ENCODE assay signal across 17 cellular contexts in the genomic region with DNA sequence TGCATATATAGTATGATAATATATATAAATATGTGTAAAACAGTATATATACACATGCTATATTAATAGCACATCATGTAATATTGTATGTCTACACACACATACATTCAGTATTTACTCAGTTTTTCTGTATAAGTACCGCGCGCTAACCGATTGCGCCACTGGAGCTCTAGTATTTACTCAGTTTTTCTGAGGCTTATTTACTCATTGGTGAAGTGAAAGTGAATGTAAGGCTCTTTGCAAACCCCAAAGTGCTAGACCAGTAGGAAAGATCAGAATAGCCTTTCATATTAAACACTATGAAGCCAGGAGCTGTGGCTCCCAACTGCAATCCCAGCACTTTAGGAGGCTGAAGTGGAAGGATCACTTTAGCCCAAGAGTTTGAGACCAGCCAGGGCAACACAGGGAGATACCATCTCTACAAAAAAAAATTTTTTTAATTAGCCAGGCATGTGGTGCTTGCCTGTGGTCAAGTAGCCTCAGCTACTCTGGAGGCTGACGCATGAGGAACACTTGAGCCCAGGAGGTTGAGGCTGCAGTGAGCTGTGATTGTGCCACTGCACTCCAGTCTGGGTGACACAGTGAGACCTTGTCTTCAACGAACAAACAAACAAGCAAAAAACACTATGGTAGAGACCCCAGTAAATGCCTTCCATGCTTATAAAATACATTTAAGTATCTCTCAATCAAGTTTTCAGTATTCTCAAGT.
A peak's percentile ranks its signal among the peaks of the same experiment; 100 is the strongest.
DNase-seq lines count a peak whose midpoint lies in the region; ATAC-seq, FAIRE-seq and TF ChIP-seq lines count a peak whose summit lies in the region.
"Had no signal": no experiment of that assay in that cellular context is flagged by ENCODE, and none has a peak within 500 bp of the region (broad histone marks: within the 10 kb centered on the region; RNA-seq: fewer than 3 reads in every experiment).

No MANE protein-coding gene starts in this region.

- peak overlapping the region; percentile 85 for H4K5ac ChIP-seq in IMR-90 (ENCODE audit: low read depth, low read length)

- H3K36me3 Mint-ChIP-seq in astrocyte (ENCODE audit: low read depth, unreplicated experiment) = no peaks in the 10 kb centered on the region
- H3K36me3 Mint-ChIP-seq: stimulated activated memory B cell treated with anti-CD40 and anti-IgM and Interleukin-4, amounts not matched to agents 10 μg/mL and 1 μg/mL and 100 μg/mL, for 72 hours had no signal

- no peaks in the 10 kb centered on the region for H3K36me3 ChIP-seq in IMR-90 (ENCODE audit: control insufficient read depth, insufficient read depth, low read length)
- H3K36me3 ChIP-seq in astrocyte (ENCODE audit: insufficient read depth, low read length) = no peaks in the 10 kb centered on the region
- H3K36me3 ChIP-seq in liver (ENCODE audit: control insufficient read depth in 4 of 4, insufficient read depth in 3 of 4, low read depth in 1 of 4, low read length in 3 of 4) = no peaks in the 10 kb centered on the region
- H3K36me3 ChIP-seq in thoracic aorta = no peaks in the 10 kb centered on the region

- intact Hi-C loops in IMR-90 (cut with micrococcal nuclease) = loop anchor here (5.0 to 10.0 kb wide), 2 partner anchors 126 to 171 kb away; a partner anchor contains a TSS

- BruUV-seq in IMR-90 (replicated peaks; lab: Mats Ljungman, UMichigan) = no TSS peak

- no peak for TF ChIP-seq POLR2A in IMR-90 (IDR thresholded peaks at IDR 0.05; ENCODE audit: low read depth, low read length)

- H2BK20ac ChIP-seq in IMR-90 (ENCODE audit: low read depth, low read length) = peak overlapping the region; percentile 83

- H3K4me1 ChIP-seq in IMR-90 (ENCODE audit: control insufficient read depth, insufficient read depth, low read length) (peaks cover 12% of the 10 kb centered on the region), astrocyte (ENCODE audit: insufficient read depth, low read length) (peaks cover 2% of the 10 kb centered on the region), liver (ENCODE audit: control insufficient read depth in 4 of 4, insufficient read depth in 4 of 4, low read length in 3 of 4) (peaks cover 0 to 2% (median 0%) of the 10 kb centered on the region in 4 donors), thoracic aorta (ENCODE audit: control insufficient read depth in 1 of 2, low read depth in 2 of 2) (peaks cover 30 to 61% of the 10 kb centered on the region in 2 donors)
- H3K4me1 ChIP-seq: Caco-2, foreskin keratinocyte had no signal

- peak; percentile 30 for ATAC-seq in IMR-90 (ENCODE audit: low read depth)
- ATAC-seq in thoracic aorta (ENCODE audit: insufficient number of reproducible peaks, low FRiP score, low read depth) = no peak
- no peak for ATAC-seq in GM18498 (IDR thresholded peaks at IDR 0.05; ENCODE audit: unreplicated experiment)
- ATAC-seq: activated CD8-positive, alpha-beta T cell treated with anti-CD3 and anti-CD28 coated beads, Interleukin-2, amount 10 ng/mL, durations not matched to agents 7 days and 5 days; foreskin keratinocyte; stimulated activated memory B cell treated with anti-CD40 and anti-IgM and Interleukin-4, amounts not matched to agents 10 μg/mL and 1 μg/mL and 100 μg/mL, for 72 hours had no signal

- H3K27ac ChIP-seq in IMR-90 (ENCODE audit: insufficient read depth, low read length) (peak overlapping the region; percentile 84), astrocyte (ENCODE audit: low read depth, low read length) (peak overlapping the region; percentile 37), liver (ENCODE audit: low read depth in 1 of 2, low read length in 2 of 2) (no peak overlapping the region), thoracic aorta (peak overlapping the region; percentile 87 to 89)
- H3K27ac ChIP-seq: foreskin keratinocyte had no signal

- H3K4me3 Mint-ChIP-seq in astrocyte (ENCODE audit: unreplicated experiment) = no peak overlapping the region
- H3K4me3 Mint-ChIP-seq: activated CD8-positive, alpha-beta T cell treated with anti-CD3 and anti-CD28 coated beads, Interleukin-2, amount 10 ng/mL, durations not matched to agents 7 days and 5 days; stimulated activated memory B cell treated with anti-CD40 and anti-IgM and Interleukin-4, amounts not matched to agents 10 μg/mL and 1 μg/mL and 100 μg/mL, for 72 hours; T-helper 1 cell treated with Interleukin-12 subunit alpha and Interleukin-12 subunit beta and Interleukin-4 antibody, amounts not matched to agents 30 μg/mL and 1 μg/mL, for 36 hours had no signal

- peak overlapping the region; percentile 16 for H3K4me2 ChIP-seq in IMR-90 (ENCODE audit: low read depth, low read length)
- peak overlapping the region; percentile 20 for H3K4me2 ChIP-seq in astrocyte (ENCODE audit: low read length)

- peak overlapping the region; percentile 23 for H3K56ac ChIP-seq in IMR-90 (ENCODE audit: extremely low read depth, insufficient read depth, low read length)

- H4K8ac ChIP-seq in IMR-90 (ENCODE audit: low read depth in 2 of 2, low read length in 2 of 2) = peak overlapping the region; percentile 59 to 82

- H3K27me3 Mint-ChIP-seq in astrocyte (ENCODE audit: low read depth, unreplicated experiment) = peaks cover 6% of the 10 kb centered on the region
- H3K27me3 Mint-ChIP-seq: stimulated activated memory B cell treated with anti-CD40 and anti-IgM and Interleukin-4, amounts not matched to agents 10 μg/mL and 1 μg/mL and 100 μg/mL, for 72 hours had no signal

- H4K91ac ChIP-seq in IMR-90 (ENCODE audit: insufficient read depth, low read depth, low read length) = peak overlapping the region; percentile 84

- H3K4ac ChIP-seq in IMR-90 (ENCODE audit: low read depth, low read length) = peak overlapping the region; percentile 89

- H2BK5ac ChIP-seq in IMR-90 (ENCODE audit: low read depth, low read length, poor library complexity, severe bottlenecking) = peak overlapping the region; percentile 67

- POLR2A ChIA-PET in IMR-90 (lab: Charles Lee; ENCODE audit: unreplicated experiment) = no interaction called here

- CTCF ChIA-PET in IMR-90 (lab: Yijun Ruan, JAX) = interaction anchor here (1.2 kb wide), 1 partner anchor 16 kb away, joined by 3 read pairs; no protein-coding TSS in a partner anchor

- TF ChIP-seq RAD21 in IMR-90 (IDR thresholded peaks at IDR 0.05; ENCODE audit: low read length) (no peak), liver (IDR thresholded peaks at IDR 0.05) (no peak)

- DNase-seq in IMR-90 = no peak
- no peak for DNase-seq in astrocyte (ENCODE audit: low read depth)
- DNase-seq in thoracic aorta (ENCODE audit: low spot score) = no peak
- no peak for DNase-seq in NCI-H1092 treated with DMSO at 0.1 percent for 48 hours (lab: John Stamatoyannopoulos, UW)
- DNase-seq in COLO829 (ENCODE audit: low spot score) = no peak
- DNase-seq in NCI-H82 treated with DMSO at 0.1 percent for 48 hours (lab: John Stamatoyannopoulos, UW; ENCODE audit: unreplicated experiment) = no peak
- DNase-seq: activated CD8-positive, alpha-beta T cell treated with anti-CD3 and anti-CD28 coated beads, Interleukin-2, amount 10 ng/mL, durations not matched to agents 7 days and 5 days; activated naive CD4-positive, alpha-beta T cell treated with Interleukin-2 at 50 U/mL for 16 hours; Caco-2; foreskin keratinocyte; kidney glomerular epithelial cell; NCI-H1694; NK-92 treated with Interleukin-12 subunit alpha and Interleukin-12 subunit beta, amount 100 ng/mL, for 24 hours had no signal

- no peaks in the 10 kb centered on the region for H4K20me1 ChIP-seq in IMR-90 (ENCODE audit: insufficient read depth, low read length)
- no peaks in the 10 kb centered on the region for H4K20me1 ChIP-seq in astrocyte (ENCODE audit: insufficient read depth, low read length)

- H3K9me1 ChIP-seq in IMR-90 (ENCODE audit: insufficient read depth, low read length) = no peaks in the 10 kb centered on the region; the same call in none of the 2 replicates

- H3K79me2 ChIP-seq in astrocyte (ENCODE audit: insufficient read depth, low read length) = no peaks in the 10 kb centered on the region

- in situ Hi-C loops in IMR-90 (cut with MboI; ENCODE audit: low sequenced_read_pairs) = loop anchor here (25.0 kb wide), 1 partner anchor 104 kb away; no protein-coding TSS in a partner anchor

- peak overlapping the region; percentile 64; the same call in 1 of the 2 replicates for H2AK5ac ChIP-seq in IMR-90 (ENCODE audit: low read depth, low read length)

- peak overlapping the region; percentile 33; the same call in 1 of the 3 replicates for H2BK15ac ChIP-seq in IMR-90 (ENCODE audit: low read depth, low read length)

- no peaks in the 10 kb centered on the region for H3K4me1 Mint-ChIP-seq in astrocyte (ENCODE audit: low read depth, unreplicated experiment)
- H3K4me1 Mint-ChIP-seq: stimulated activated memory B cell treated with anti-CD40 and anti-IgM and Interleukin-4, amounts not matched to agents 10 μg/mL and 1 μg/mL and 100 μg/mL, for 72 hours had no signal

- H3K4me3 ChIP-seq in IMR-90 (ENCODE audit: insufficient read depth, low read depth, low read length) = no peak overlapping the region
- no peak overlapping the region for H3K4me3 ChIP-seq in astrocyte (ENCODE audit: insufficient read depth, low read depth, low read length)
- no peak overlapping the region for H3K4me3 ChIP-seq in liver (ENCODE audit: low read depth in 1 of 3, low read length in 3 of 3)
- peak overlapping the region; percentile 51 for H3K4me3 ChIP-seq in thoracic aorta

- no peak for TF ChIP-seq CTCF in IMR-90 (conservative IDR thresholded peaks at IDR 0.05; ENCODE audit: low read depth, low read length)
- no peak for TF ChIP-seq CTCF in astrocyte (IDR thresholded peaks at IDR 0.05; ENCODE audit: insufficient read depth, low read depth, low read length)
- no peak for TF ChIP-seq CTCF in liver (IDR thresholded peaks at IDR 0.05; ENCODE audit: low read depth, low read length, missing input control)
- no peak for TF ChIP-seq CTCF in thoracic aorta (IDR thresholded peaks at IDR 0.05)

- H3K14ac ChIP-seq in IMR-90 (replicated peaks; ENCODE audit: low read depth, low read length) = peak overlapping the region; percentile 65

- H3K27me3 ChIP-seq in IMR-90 (ENCODE audit: control insufficient read depth, insufficient read depth, low read length) (no peaks in the 10 kb centered on the region), astrocyte (ENCODE audit: insufficient read depth, low read length) (no peaks in the 10 kb centered on the region), liver (ENCODE audit: control insufficient read depth in 4 of 4, insufficient read depth in 4 of 4, low read length in 3 of 4) (no peaks in the 10 kb centered on the region), thoracic aorta (replicated peaks; ENCODE audit: insufficient read depth) (no peaks in the 10 kb centered on the region)
- H3K27me3 ChIP-seq: foreskin keratinocyte had no signal

- H2BK120ac ChIP-seq in IMR-90 (ENCODE audit: low read depth, low read length) = peak overlapping the region; percentile 87

- peak overlapping the region; percentile 53; the same call in 1 of the 2 replicates for H3K23ac ChIP-seq in IMR-90 (ENCODE audit: low read depth, low read length)

- no peaks in the 10 kb centered on the region for H3K9me3 Mint-ChIP-seq in astrocyte (ENCODE audit: unreplicated experiment)
- H3K9me3 Mint-ChIP-seq: stimulated activated memory B cell treated with anti-CD40 and anti-IgM and Interleukin-4, amounts not matched to agents 10 μg/mL and 1 μg/mL and 100 μg/mL, for 72 hours; T-helper 1 cell treated with Interleukin-12 subunit alpha and Interleukin-12 subunit beta and Interleukin-4 antibody, amounts not matched to agents 30 μg/mL and 1 μg/mL, for 36 hours had no signal

- WGBS in IMR-90 (ENCODE audit: extremely low coverage in 2 of 2, insufficient read length in 1 of 2), 2 experiments = 80% methylated on average over 1 of the region's 7 CpGs; no CpG with 5 or more reads in 1 of the 2 experiments
- WGBS in liver = 49% methylated on average over 7 of the region's 7 CpGs

- dilution Hi-C loops in IMR-90 (cut with HindIII; ENCODE audit: low sequenced_read_pairs, unreplicated experiment) = no loop called here

- H3K79me1 ChIP-seq in IMR-90 (ENCODE audit: low read depth in 1 of 2, low read length in 2 of 2) = no peaks in the 10 kb centered on the region

- H3K9ac ChIP-seq in IMR-90 (ENCODE audit: low read depth, low read length) (no peak overlapping the region), astrocyte (ENCODE audit: low read length) (no peak overlapping the region), liver (ENCODE audit: low read depth in 1 of 2, low read length in 2 of 2) (no peak overlapping the region)

- H3K18ac ChIP-seq in IMR-90 (ENCODE audit: low read depth, low read length) = peak overlapping the region; percentile 88

- peak overlapping the region; percentile 29 for H2AFZ ChIP-seq in IMR-90 (replicated peaks; ENCODE audit: low read length, poor library complexity)
- no peak overlapping the region for H2AFZ ChIP-seq in astrocyte (ENCODE audit: low read depth, low read length)

- no peak for FAIRE-seq in astrocyte (lab: Jason Lieb, UNC)

- no peak overlapping the region for H2AK9ac ChIP-seq in IMR-90 (replicated peaks; ENCODE audit: low read depth, low read length, poor library complexity)

- H3K27ac Mint-ChIP-seq in astrocyte (ENCODE audit: unreplicated experiment) = no peak overlapping the region
- H3K27ac Mint-ChIP-seq: activated CD8-positive, alpha-beta T cell treated with anti-CD3 and anti-CD28 coated beads, Interleukin-2, amount 10 ng/mL, durations not matched to agents 7 days and 5 days; stimulated activated memory B cell treated with anti-CD40 and anti-IgM and Interleukin-4, amounts not matched to agents 10 μg/mL and 1 μg/mL and 100 μg/mL, for 72 hours; T-helper 1 cell treated with Interleukin-12 subunit alpha and Interleukin-12 subunit beta and Interleukin-4 antibody, amounts not matched to agents 30 μg/mL and 1 μg/mL, for 36 hours had no signal

- H3K9me3 ChIP-seq in IMR-90 (ENCODE audit: control insufficient read depth, insufficient read depth, low read length) = no peaks in the 10 kb centered on the region
- no peaks in the 10 kb centered on the region for H3K9me3 ChIP-seq in astrocyte (ENCODE audit: insufficient read depth, low read depth, low read length)
- H3K9me3 ChIP-seq in liver (ENCODE audit: control insufficient read depth in 4 of 4, low read length in 3 of 4) = no peaks in the 10 kb centered on the region
- H3K9me3 ChIP-seq in thoracic aorta = no peaks in the 10 kb centered on the region
- H3K9me3 ChIP-seq: Caco-2 had no signal

Comparison
In these comparisons a context has a peak if more than half of its experiments do, and no peak if none do; other contexts are left out.
1. H3K27ac ChIP-seq: peak in IMR-90 (single experiment), astrocyte (single experiment) and thoracic aorta (2 of 2); none in liver (0 of 2).